8 cellular contexts compared by ENCODE assay signal in the genomic region with DNA sequence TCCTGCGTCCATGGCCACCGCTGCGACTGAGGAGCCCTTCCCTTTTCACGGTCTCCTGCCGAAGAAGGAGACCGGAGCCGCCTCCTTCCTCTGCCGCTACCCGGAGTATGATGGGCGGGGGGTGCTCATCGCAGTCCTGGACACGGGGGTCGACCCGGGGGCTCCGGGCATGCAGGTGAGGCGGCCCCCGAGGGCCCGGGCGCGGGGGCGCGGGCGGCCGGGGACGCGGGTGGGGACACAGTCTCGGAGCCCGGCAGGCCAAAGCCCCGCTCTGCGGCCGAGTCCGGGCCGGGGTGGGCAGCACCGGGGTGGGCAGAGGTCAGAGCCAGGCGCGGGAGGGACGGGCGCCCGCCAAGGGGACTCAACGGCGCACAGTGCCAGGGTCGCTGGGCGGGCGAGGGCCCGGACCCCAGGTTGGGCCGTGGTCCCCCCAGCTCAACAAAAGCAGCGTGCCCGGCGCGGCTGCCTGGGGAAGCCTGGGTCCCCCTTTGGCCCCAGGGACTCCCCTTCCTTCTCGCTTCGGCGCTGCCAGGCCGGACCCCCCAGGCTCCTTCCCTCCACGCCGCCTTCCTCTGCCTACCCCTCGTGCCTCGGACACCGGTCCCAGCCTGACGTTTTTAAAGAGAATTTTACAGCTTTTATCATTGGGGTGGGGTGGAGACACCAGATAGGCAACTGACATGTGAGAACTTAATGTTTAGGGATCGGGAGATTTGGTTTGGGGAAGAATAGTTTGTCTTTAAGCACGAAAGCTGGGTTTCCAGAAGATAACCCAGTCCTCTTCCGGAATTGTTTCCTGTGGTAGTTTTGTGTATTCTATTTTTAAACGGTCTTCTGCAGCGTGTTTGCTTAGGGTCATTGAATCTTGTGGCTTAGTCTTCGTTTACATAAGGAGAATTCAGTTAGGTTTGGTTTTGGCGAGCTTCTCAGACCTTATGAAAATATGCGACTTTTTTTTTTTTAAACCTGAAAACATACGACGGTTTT. TPM values are rescaled to one million over a fixed set of nuclear protein-coding genes. Genes with fewer than 3 reads are reported as not detected.
DNase-seq lines count a peak whose midpoint lies in the region; ATAC-seq, FAIRE-seq and TF ChIP-seq lines count a peak whose summit lies in the region.

No MANE protein-coding gene starts in this region.

- no peaks in the 10 kb centered on the region for H3K27me3 ChIP-seq in BLaER1
- H3K27me3 ChIP-seq in GM12878 (replicated peaks in 1 of 2; ENCODE audit: control insufficient read depth in 2 of 2, insufficient read depth in 2 of 2, low read length in 1 of 2): no peaks in the 10 kb centered on the region
- H3K27me3 ChIP-seq in iPS-20b (ENCODE audit: insufficient read depth, low read length): no peaks in the 10 kb centered on the region
- H3K27me3 ChIP-seq in small intestine (ENCODE audit: control insufficient read depth in 2 of 2, insufficient read depth in 2 of 2, low read length in 2 of 2): no peaks in the 10 kb centered on the region

- intact Hi-C loops in GM12878 (cut with micrococcal nuclease; ENCODE audit: unreplicated experiment): loop anchor here (2.0 to 10.0 kb wide), 2 partner anchors 175 to 537 kb away; a partner anchor contains a TSS

- H3K4me3 ChIP-seq in BLaER1 (peak overlapping the region; percentile 98), GM12878 (peak overlapping the region; percentile 77), iPS-20b (ENCODE audit: low read length) (peak overlapping the region; percentile 97), small intestine (ENCODE audit: low read depth in 1 of 2, low read length in 2 of 2) (peak overlapping the region; percentile 92 to 99)

- H4K20me1 ChIP-seq in BLaER1 (peaks cover 52% of the 10 kb centered on the region), GM12878 (ENCODE audit: control insufficient read depth, insufficient read depth) (no peaks in the 10 kb centered on the region)

- FAIRE-seq in GM12878 (lab: Jason Lieb, UNC): no peak
- no peak for FAIRE-seq in small intestine (lab: Jason Lieb, UNC)

- TF ChIP-seq EP300 in GM12878 (IDR thresholded peaks at IDR 0.05; ENCODE audit: borderline replicate concordance in 1 of 2, control insufficient read depth in 1 of 2, low read depth in 2 of 2, low read length in 2 of 2): no peak

- peak overlapping the region; percentile 62 for H2AFZ ChIP-seq in GM12878 (ENCODE audit: control insufficient read depth, low read depth, low read length)

- H3K4me2 ChIP-seq in BLaER1 (peak overlapping the region; percentile 91), GM12878 (ENCODE audit: control insufficient read depth, insufficient read depth) (peak overlapping the region; percentile 63)

- H3K79me2 ChIP-seq in GM12878 (ENCODE audit: control insufficient read depth, insufficient read depth, low read length): peaks cover 71% of the 10 kb centered on the region

- SMC1A ChIA-PET in GM12878 (lab: Charles Lee; ENCODE audit: uncharacterized antibody, unreplicated experiment): interaction anchor here (0.7 to 8.0 kb wide), 5 partner anchors 127 to 248 kb away, joined by 3 to 53 read pairs (median 4); a partner anchor contains a TSS

- DNase-seq in RWPE1 (ENCODE audit: low spot score): no peak
- DNase-seq in GM12878 (ENCODE audit: low read depth, low spot score): no peak
- peak; percentile 13 for DNase-seq in small intestine
- no peak for DNase-seq in COR-L47 (lab: John Stamatoyannopoulos, UW)

- H3K9me3 ChIP-seq in BLaER1 (no peaks in the 10 kb centered on the region), GM12878 (replicated peaks; ENCODE audit: control insufficient read depth, insufficient read depth, low read length) (no peaks in the 10 kb centered on the region), iPS-20b (ENCODE audit: insufficient read depth, low read depth, low read length) (no peaks in the 10 kb centered on the region), small intestine (ENCODE audit: control insufficient read depth, low read depth) (no peaks in the 10 kb centered on the region)

- H3K9ac ChIP-seq in BLaER1: peak overlapping the region; percentile 91
- H3K9ac ChIP-seq in GM12878 (ENCODE audit: control insufficient read depth, insufficient read depth, low read length): peak overlapping the region; percentile 100
- H3K9ac ChIP-seq in iPS-20b (ENCODE audit: low read depth, low read length): peak overlapping the region; percentile 80

- TF ChIP-seq CTCF in RWPE1 (conservative IDR thresholded peaks at IDR 0.05; ENCODE audit: low read depth) (no peak), GM12878 (IDR thresholded peaks at IDR 0.05 in 2 of 3, conservative IDR thresholded peaks at IDR 0.05 in 1 of 3; ENCODE audit: control insufficient read depth in 2 of 3, extremely low read depth in 1 of 3, insufficient read depth in 1 of 3, low read depth in 3 of 3, low read length in 3 of 3) (no peak)

- CTCF ChIA-PET in RWPE1 (lab: Yijun Ruan, JAX): no interaction called here
- CTCF ChIA-PET in GM12878 (lab: Yijun Ruan, JAX): interaction anchor here (0.9 to 11.5 kb wide), 3 partner anchors 203 to 249 kb away, joined by 3 to 106 read pairs (median 21); a partner anchor contains a TSS

- RAD21 ChIA-PET in GM12878 (lab: Charles Lee; ENCODE audit: unreplicated experiment): interaction anchor here (1.7 to 4.1 kb wide), 2 partner anchors 172 to 249 kb away, joined by 5 to 32 read pairs; a partner anchor contains a TSS

- BruUV-seq in GM12878 (replicated peaks; lab: Mats Ljungman, UMichigan): no TSS peak

- no peak for TF ChIP-seq POLR2A in GM12878 (IDR thresholded peaks at IDR 0.05; ENCODE audit: low read depth, low read length)

- TF ChIP-seq RAD21 in GM12878 (IDR thresholded peaks at IDR 0.05; ENCODE audit: insufficient read depth, low read depth, low read length): no peak

- in situ Hi-C loops in GM12878 (cut with MboI): loop anchor here (5.0 to 25.0 kb wide), 2 partner anchors 250 to 540 kb away; a partner anchor contains a TSS

- WGBS in GM12878 (ENCODE audit: insufficient coverage, insufficient replicate concordance, low lambda C conversion rate, missing lambda C conversion rate): under 1% methylated on average over 39 of the region's 70 CpGs
- WGBS in small intestine, 3 donors: 0 to 1% (median 1%) methylated on average over 53 to 70 of the region's 70 CpGs

- H3K4me1 ChIP-seq in BLaER1 (peaks cover 60% of the 10 kb centered on the region), GM12878 (ENCODE audit: control insufficient read depth, insufficient read depth, low read length) (no peaks in the 10 kb centered on the region; the same call in 1 of the 2 replicates), iPS-20b (ENCODE audit: insufficient read depth, low read length) (peaks cover 30% of the 10 kb centered on the region; the same call in 1 of the 2 replicates), small intestine (ENCODE audit: control insufficient read depth in 2 of 2, insufficient read depth in 1 of 2, low read depth in 1 of 2, low read length in 1 of 2) (peaks cover 2 to 12% of the 10 kb centered on the region in 2 donors)

- POLR2A ChIA-PET in RWPE1 (lab: Yijun Ruan, JAX; ENCODE audit: low non-redundant PET): no interaction called here
- POLR2A ChIA-PET in GM12878 (lab: Charles Lee): interaction anchor here (0.6 to 8.2 kb wide), 6 partner anchors 8 to 678 kb away, joined by 3 to 81 read pairs (median 4); a partner anchor contains a TSS

- peaks cover 15% of the 10 kb centered on the region; the same call in 1 of the 2 replicates for H3K36me3 ChIP-seq in BLaER1
- H3K36me3 ChIP-seq in GM12878 (ENCODE audit: control insufficient read depth in 2 of 2, insufficient read depth in 2 of 2, low read length in 1 of 2): no peaks in the 10 kb centered on the region; a peak in 1 of 4 replicates
- H3K36me3 ChIP-seq in iPS-20b (ENCODE audit: insufficient read depth, low read depth, low read length): no peaks in the 10 kb centered on the region
- no peaks in the 10 kb centered on the region for H3K36me3 ChIP-seq in small intestine (ENCODE audit: control insufficient read depth in 2 of 2, insufficient read depth in 2 of 2, low read length in 2 of 2)

- ATAC-seq in GM19035 (IDR thresholded peaks at IDR 0.05; ENCODE audit: unreplicated experiment): peak; percentile 23
- peak; percentile 21 for ATAC-seq in HG03135 (IDR thresholded peaks at IDR 0.05; ENCODE audit: unreplicated experiment)
- peak; percentile 15 for ATAC-seq in GM12878

- H3K27ac ChIP-seq in BLaER1 (peak overlapping the region; percentile 95), RWPE1 (peak overlapping the region; percentile 95), GM12878 (ENCODE audit: control insufficient read depth, insufficient read depth) (peak overlapping the region; percentile 99), iPS-20b (ENCODE audit: low read length) (no peak overlapping the region), small intestine (ENCODE audit: low read depth in 1 of 2, low read length in 1 of 2) (peak overlapping the region; percentile 66 to 89)

TF ChIP-seq in GM12878, 131 proteins besides CTCF, POLR2A, EP300 and RAD21 (continues in another document):
- peak; percentile 11; the same call in 1 of the 2 replicates for TF ChIP-seq SPI1 (IDR thresholded peaks at IDR 0.05; ENCODE audit: borderline replicate concordance, insufficient read depth, low read depth, low read length)
- TF ChIP-seq NR2F1 (conservative IDR thresholded peaks at IDR 0.05): peak; percentile 7; the same call in 1 of the 2 replicates

RNA-seq across cellular contexts. Expression of a gene that starts 0.5 kb away (rescaled TPM):
- 196 and 198 TPM in 2 replicates for total RNA-seq in GM12878 (2013; cell fraction: nucleolus; rRNA removed)
- total RNA-seq in GM12878 (2014; rRNA removed) (48.8 and 55.6 TPM in 2 replicates), GM12878 (2014; rRNA removed; fragmentation: Illumina TruSeq; extraction: Trizol) (79.2 and 82.3 TPM in 2 replicates), GM12878 (2021) (50.6 and 55.7 TPM in 2 replicates)
- 32.2 TPM for polyA plus RNA-seq in GM12878 (2011; ENCODE audit: low read depth)
- polyA plus RNA-seq in GM12878 (2011; rRNA removed) (44.3 and 66.6 TPM in 2 replicates), GM12878 (2014; fragmentation: Illumina TruSeq; extraction: Trizol) (82.3 and 96.7 TPM in 2 replicates), GM12878 (2014; fragmentation: Nextera tagmentation; extraction: Ambion mirVana) (10 to 100 TPM; 18.4 to 25.6 TPM), GM12878 (2014; rRNA removed) (41.6 and 57.5 TPM in 2 replicates), GM12878 (2016; fragmentation: Nextera tagmentation; extraction: Ambion mirVana) (10 to 100 TPM; 55.2 to 62.8 TPM), small intestine (10 to 100 TPM; 10.5 to 17.9 (median 13.0) TPM)
- 15.6 and 18.4 TPM in 2 replicates for polyA plus RNA-seq in GM12878 (2011; cell fraction: cytosol; rRNA removed)
- 87.2 and 102 TPM in 2 replicates for polyA plus RNA-seq in GM12878 (2011; cell fraction: nucleus; rRNA removed)
- polyA plus RNA-seq in GM12878 (2012): 32.7 and 46.9 TPM in 2 replicates
- 48.6 and 72.6 TPM in 2 replicates for polyA minus RNA-seq in GM12878 (2011; rRNA and poly(A)+ RNA removed)
- 18.3 and 22.8 TPM in 2 replicates for polyA minus RNA-seq in GM12878 (2011; cell fraction: cytosol; rRNA and poly(A)+ RNA removed)
- 76.8 and 107 TPM in 2 replicates for polyA minus RNA-seq in GM12878 (2011; cell fraction: nucleus; rRNA and poly(A)+ RNA removed)
